1 cellular context compared by ENCODE assay signal in genomic region chr17:62703776-62704380, GRCh38.
TF ChIP-seq lines count a peak whose summit lies in the region.

No MANE protein-coding gene starts in this region.

TF ChIP-seq in H1, 55 proteins besides CTCF, POLR2A, EP300 and RAD21 (continued from another document):
- TF ChIP-seq HDAC2 (IDR thresholded peaks at IDR 0.05; ENCODE audit: borderline replicate concordance in 1 of 2, low read depth in 2 of 2, low read length in 2 of 2), result peak in 1 of 2 experiments; percentile 14; a peak in 1 of 4 replicates
- TF ChIP-seq RFX5 (IDR thresholded peaks at IDR 0.05; ENCODE audit: borderline replicate concordance, low read depth, low read length), result no peak
- TF ChIP-seq BCL11A (IDR thresholded peaks at IDR 0.05; ENCODE audit: low read depth in 2 of 2, low read length in 2 of 2), result no peak
- TF ChIP-seq CTBP2 (IDR thresholded peaks at IDR 0.05; ENCODE audit: borderline replicate concordance, insufficient read depth, insufficient read length, low read length), result no peak
- TF ChIP-seq CHD1 (IDR thresholded peaks at IDR 0.05; ENCODE audit: low read depth, low read length), result no peak
- no peak for TF ChIP-seq ZNF274 (IDR thresholded peaks at IDR 0.05; ENCODE audit: borderline replicate concordance, extremely low read depth, low read length)
- TF ChIP-seq CHD2 (IDR thresholded peaks at IDR 0.05; ENCODE audit: low read length), result no peak
- TF ChIP-seq SIN3A (conservative IDR thresholded peaks at IDR 0.05 in 1 of 2, IDR thresholded peaks at IDR 0.05 in 1 of 2; ENCODE audit: low read depth in 1 of 2, low read length in 2 of 2), result no peak
- no peak for TF ChIP-seq RNF2 (IDR thresholded peaks at IDR 0.05; ENCODE audit: borderline replicate concordance, low read depth, low read length, missing control alignments, poor library complexity, severe bottlenecking)
- TF ChIP-seq SAP30 (IDR thresholded peaks at IDR 0.05; ENCODE audit: insufficient read depth, insufficient replicate concordance, low read length), result no peak
- peak; percentile 46; the same call in 1 of the 2 replicates for TF ChIP-seq KDM5A (IDR thresholded peaks at IDR 0.05; ENCODE audit: low read length)
- 0 out of 2 replicates have a peak, but pooled peaks have one; percentile 9 for TF ChIP-seq JUND (IDR thresholded peaks at IDR 0.05; ENCODE audit: low read length)
- TF ChIP-seq CBX5 (IDR thresholded peaks at IDR 0.05; ENCODE audit: low read depth, low read length), result no peak
- TF ChIP-seq SP2 (IDR thresholded peaks at IDR 0.05; ENCODE audit: low read length), result no peak
- no peak for TF ChIP-seq NANOG (IDR thresholded peaks at IDR 0.05; ENCODE audit: insufficient read depth, low read depth, low read length, poor library complexity, severe bottlenecking)
- TF ChIP-seq E2F6 (IDR thresholded peaks at IDR 0.05), result no peak
- no peak for TF ChIP-seq BACH1 (IDR thresholded peaks at IDR 0.05; ENCODE audit: low read length)
- peak; percentile 54; the same call in 1 of the 2 replicates for TF ChIP-seq YY1 (IDR thresholded peaks at IDR 0.05; ENCODE audit: low read depth, low read length)
- no peak for TF ChIP-seq CEBPB (IDR thresholded peaks at IDR 0.05; ENCODE audit: low read depth, low read length)
- TF ChIP-seq ASH2L (IDR thresholded peaks at IDR 0.05; ENCODE audit: low read length), result peak; percentile 12
- no peak for TF ChIP-seq SUZ12 (IDR thresholded peaks at IDR 0.05; ENCODE audit: low read length)
- no peak for TF ChIP-seq SP1 (IDR thresholded peaks at IDR 0.05; ENCODE audit: low read depth, low read length)
- TF ChIP-seq EZH2 (IDR thresholded peaks at IDR 0.05; ENCODE audit: low read depth, low read length, severe bottlenecking), result no peak
- TF ChIP-seq TEAD4 (IDR thresholded peaks at IDR 0.05; ENCODE audit: low read depth, low read length), result no peak
- TF ChIP-seq ATF3 (IDR thresholded peaks at IDR 0.05; ENCODE audit: insufficient read depth, low read depth, low read length), result no peak
- TF ChIP-seq EGR1 (IDR thresholded peaks at IDR 0.05; ENCODE audit: borderline replicate concordance, low read depth, low read length), result no peak
- TF ChIP-seq CHD7 (IDR thresholded peaks at IDR 0.05; ENCODE audit: insufficient replicate concordance, low read length), result no peak
- TF ChIP-seq TBP (IDR thresholded peaks at IDR 0.05; ENCODE audit: low read depth, low read length), result no peak
- TF ChIP-seq RXRA (IDR thresholded peaks at IDR 0.05; ENCODE audit: insufficient read depth, low read depth, low read length), result no peak
- no peak for TF ChIP-seq MAFK (IDR thresholded peaks at IDR 0.05; ENCODE audit: low read depth, low read length)
- no peak for TF ChIP-seq HDAC6 (IDR thresholded peaks at IDR 0.05; ENCODE audit: low read depth, low read length)
- TF ChIP-seq PHF8 (conservative IDR thresholded peaks at IDR 0.05; ENCODE audit: low read depth, low read length), result peak; percentile 73; the same call in 1 of the 2 replicates
- no peak for TF ChIP-seq USF2 (IDR thresholded peaks at IDR 0.05; ENCODE audit: low read length)
- no peak for TF ChIP-seq FOSL1 (IDR thresholded peaks at IDR 0.05; ENCODE audit: insufficient read depth, low read depth, low read length)
- no peak for TF ChIP-seq SRF (IDR thresholded peaks at IDR 0.05; ENCODE audit: low read depth, low read length)
- no peak for TF ChIP-seq TCF12 (IDR thresholded peaks at IDR 0.05; ENCODE audit: low read depth, low read length)
- no peak for TF ChIP-seq ATF2 (IDR thresholded peaks at IDR 0.05; ENCODE audit: low read length)
- TF ChIP-seq CBX8 (IDR thresholded peaks at IDR 0.05; ENCODE audit: borderline replicate concordance, low read depth, low read length), result no peak
